In the genomic region with DNA sequence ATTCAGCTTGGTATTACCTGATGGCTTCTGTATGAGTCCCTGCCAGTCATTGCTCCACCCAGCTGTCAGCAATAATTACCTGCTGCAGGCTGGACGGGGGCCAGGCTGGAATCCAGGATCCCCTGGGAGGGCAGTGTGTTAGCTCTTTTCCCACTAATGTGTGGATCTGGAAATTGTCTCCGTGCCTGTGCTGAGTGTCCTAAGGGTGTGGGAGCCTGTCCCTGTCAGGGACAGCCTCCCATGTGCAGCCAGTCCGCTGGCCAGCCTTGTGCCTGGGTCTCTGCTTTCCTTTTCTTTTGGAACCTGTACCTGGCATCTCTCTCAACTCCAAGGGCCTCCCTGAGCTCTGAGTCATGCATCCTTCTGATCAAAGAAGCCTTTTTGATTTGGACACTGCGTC, we compare ENCODE assay signal across 27 cellular contexts.
DNase-seq lines count a peak whose midpoint lies in the region; ATAC-seq and TF ChIP-seq lines count a peak whose summit lies in the region.
"Had no signal": no experiment of that assay in that cellular context is flagged by ENCODE, and none has a peak within 500 bp of the region (broad histone marks: within the 10 kb centered on the region; RNA-seq: fewer than 3 reads in every experiment).

No MANE protein-coding gene starts in this region.

- WGBS in prostate gland: 63% methylated on average over 4 of the region's 4 CpGs

- intact Hi-C loops in mucosa of descending colon (cut with DNase I, micrococcal nuclease) (no loop called here), prostate gland (cut with DNase I) (no loop called here)

- H3K4me1 ChIP-seq in mucosa of descending colon (ENCODE audit: low read depth) (no peaks in the 10 kb centered on the region), prostate gland (replicated peaks) (no peaks in the 10 kb centered on the region)
- H3K4me1 ChIP-seq: HAP-1, testis had no signal

- H3K4me3 ChIP-seq in mucosa of descending colon (no peak overlapping the region), prostate gland (no peak overlapping the region)
- H3K4me3 ChIP-seq: HAP-1, SK-N-MC, smooth muscle cell, testis had no signal

- H3K9me3 ChIP-seq in mucosa of descending colon (no peaks in the 10 kb centered on the region), prostate gland (no peaks in the 10 kb centered on the region)
- H3K9me3 ChIP-seq: HAP-1, testis had no signal

- no peaks in the 10 kb centered on the region for H3K36me3 ChIP-seq in mucosa of descending colon (ENCODE audit: low read depth)
- H3K36me3 ChIP-seq in prostate gland: no peaks in the 10 kb centered on the region
- H3K36me3 ChIP-seq: HAP-1 had no signal

- DNase-seq in NCI-H524 (lab: John Stamatoyannopoulos, UW) (peak; percentile 1 to 19), NCI-H524 treated with DMSO at 0.1 percent for 48 hours (lab: John Stamatoyannopoulos, UW) (no peak), NCI-H1105 treated with DMSO at 0.1 percent for 48 hours (lab: John Stamatoyannopoulos, UW) (peak; percentile 63), SK-N-DZ (ENCODE audit: low spot score) (peak; percentile 99), mucosa of descending colon (peak in 2 of 3 donors; percentile 22 to 39), prostate gland (ENCODE audit: low spot score) (no peak)
- DNase-seq: ACHN; activated B cell treated with CpG ODN at 0.5 μM for 24 hours; activated CD4-positive, alpha-beta T cell treated with anti-CD3 and anti-CD28 coated beads, Interleukin-2, amount 50 U/mL, for 48 hours; activated gamma-delta T cell; cortex of kidney; GDM1; KG1; mesenchymal stem cell; MV-4-11; naive B cell; NCI-H226; occipital lobe; stimulated activated naive B cell treated with anti-CD40 and anti-IgM and Interleukin-4, amounts not matched to agents 10 μg/mL and 1 μg/mL and 100 μg/mL, for 72 hours; T-helper 9 cell; testis had no signal

- H3K27ac ChIP-seq in prostate gland: no peak overlapping the region
- H3K27ac ChIP-seq: C4-2B, SK-N-MC, testis had no signal

- TF ChIP-seq CTCF in mucosa of descending colon (IDR thresholded peaks at IDR 0.05) (no peak), prostate gland (IDR thresholded peaks at IDR 0.05) (no peak)

- ATAC-seq in mucosa of descending colon (peak; percentile 24), GM18861 (IDR thresholded peaks at IDR 0.05; ENCODE audit: unreplicated experiment) (no peak), GM21526 (IDR thresholded peaks at IDR 0.05; ENCODE audit: low FRiP score, unreplicated experiment) (no peak)
- ATAC-seq: stimulated activated naive B cell treated with anti-CD40 and anti-IgM and Interleukin-4, amounts not matched to agents 10 μg/mL and 1 μg/mL and 100 μg/mL, for 72 hours had no signal

- no peaks in the 10 kb centered on the region for H3K27me3 ChIP-seq in prostate gland (replicated peaks; ENCODE audit: insufficient read depth)
- H3K27me3 ChIP-seq: testis had no signal

- no peak for TF ChIP-seq POLR2A in prostate gland (IDR thresholded peaks at IDR 0.05)

Comparison
In these comparisons a context has a peak if more than half of its experiments do, and no peak if none do; other contexts are left out.
1. DNase-seq: peak in NCI-H524 (2 of 2), NCI-H1105 treated with DMSO at 0.1 percent for 48 hours (single experiment), SK-N-DZ (single experiment) and mucosa of descending colon (2 of 3); none in NCI-H524 treated with DMSO at 0.1 percent for 48 hours (single experiment) and prostate gland (single experiment).